14 cellular contexts compared by ENCODE assay signal in the genomic region with DNA sequence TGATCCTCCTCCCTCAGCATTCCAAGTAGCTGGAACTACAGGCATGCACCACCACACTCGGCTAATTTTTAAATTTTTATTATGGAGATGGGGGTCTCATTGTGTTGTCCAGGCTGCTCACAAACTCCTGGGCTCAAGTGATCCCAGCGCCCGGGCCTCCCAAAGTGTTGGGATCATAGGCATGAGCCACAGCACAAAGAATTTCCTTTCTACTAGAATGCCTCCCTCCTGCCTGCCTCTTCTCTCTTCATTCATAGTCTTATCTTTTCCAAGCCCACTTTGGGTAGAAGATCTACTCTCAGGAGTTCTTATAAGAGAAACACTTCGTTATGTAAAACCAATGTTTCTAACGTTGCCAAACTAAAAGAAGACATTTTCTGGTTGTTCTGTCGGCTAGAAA.
"Had no signal": no experiment of that assay in that cellular context is flagged by ENCODE, and none has a peak within 500 bp of the region (broad histone marks: within the 10 kb centered on the region; RNA-seq: fewer than 3 reads in every experiment).

No MANE protein-coding gene starts in this region.

- H3K4me3 Mint-ChIP-seq: activated CD4-positive, alpha-beta memory T cell treated with anti-CD3 and anti-CD28 coated beads for 36 hours; activated T-cell treated with anti-CD3 and anti-CD28 coated beads, Interleukin-2, amount 50 U/mL, for 24 hours; dendritic cell treated with granulocyte-macrophage colony-stimulating factor and Interleukin-4, amounts not matched to agents 40 ng/mL and 50 ng/mL, for 4 days; mesothelial cell of epicardium; neural crest cell had no signal

- H3K9me3 ChIP-seq: ovary, stomach had no signal

- H3K27ac Mint-ChIP-seq: activated CD4-positive, alpha-beta memory T cell treated with anti-CD3 and anti-CD28 coated beads for 36 hours; activated naive CD4-positive, alpha-beta T cell treated with anti-CD3 and anti-CD28 coated beads, Interleukin-2, amount 50 U/mL, for 72 hours; activated T-cell treated with anti-CD3 and anti-CD28 coated beads, Interleukin-2, amount 50 U/mL, for 24 hours; dendritic cell treated with granulocyte-macrophage colony-stimulating factor and Interleukin-4, amounts not matched to agents 40 ng/mL and 50 ng/mL, for 4 days; mesothelial cell of epicardium had no signal

- H3K36me3 ChIP-seq: ovary had no signal

- H3K27me3 ChIP-seq: hepatocyte, ovary, stomach had no signal

- H3K27me3 Mint-ChIP-seq: activated CD4-positive, alpha-beta memory T cell treated with anti-CD3 and anti-CD28 coated beads for 36 hours; activated T-cell treated with anti-CD3 and anti-CD28 coated beads, Interleukin-2, amount 50 U/mL, for 24 hours; dendritic cell treated with granulocyte-macrophage colony-stimulating factor and Interleukin-4, amounts not matched to agents 40 ng/mL and 50 ng/mL, for 4 days had no signal

- H3K27ac ChIP-seq: hepatocyte, ovary, stomach, VCaP had no signal

- H3K4me3 ChIP-seq: hepatocyte, ovary, stomach had no signal

- DNase-seq: activated CD4-positive, alpha-beta memory T cell treated with anti-CD3 and anti-CD28 coated beads for 36 hours; activated effector memory CD4-positive, alpha-beta T cell treated with Interleukin-2 at 50 U/mL for 16 hours; activated T-cell treated with anti-CD3 and anti-CD28 coated beads, Interleukin-2, amount 50 U/mL, for 24 hours; central memory CD4-positive, alpha-beta T cell; kidney glomerular epithelial cell; ovary; stimulated activated CD4-positive, alpha-beta T cell treated with anti-CD3 and anti-CD28 coated beads, Interleukin-1b, Interleukin-23, amount 100 ng/mL, for 48 hours; stomach had no signal

- H3K9me3 Mint-ChIP-seq: activated CD4-positive, alpha-beta memory T cell treated with anti-CD3 and anti-CD28 coated beads for 36 hours; activated naive CD4-positive, alpha-beta T cell treated with anti-CD3 and anti-CD28 coated beads, Interleukin-2, amount 50 U/mL, for 72 hours; activated T-cell treated with anti-CD3 and anti-CD28 coated beads, Interleukin-2, amount 50 U/mL, for 24 hours; dendritic cell treated with granulocyte-macrophage colony-stimulating factor and Interleukin-4, amounts not matched to agents 40 ng/mL and 50 ng/mL, for 4 days; neural crest cell had no signal
